10 cellular contexts compared by ENCODE assay signal in the genomic region with DNA sequence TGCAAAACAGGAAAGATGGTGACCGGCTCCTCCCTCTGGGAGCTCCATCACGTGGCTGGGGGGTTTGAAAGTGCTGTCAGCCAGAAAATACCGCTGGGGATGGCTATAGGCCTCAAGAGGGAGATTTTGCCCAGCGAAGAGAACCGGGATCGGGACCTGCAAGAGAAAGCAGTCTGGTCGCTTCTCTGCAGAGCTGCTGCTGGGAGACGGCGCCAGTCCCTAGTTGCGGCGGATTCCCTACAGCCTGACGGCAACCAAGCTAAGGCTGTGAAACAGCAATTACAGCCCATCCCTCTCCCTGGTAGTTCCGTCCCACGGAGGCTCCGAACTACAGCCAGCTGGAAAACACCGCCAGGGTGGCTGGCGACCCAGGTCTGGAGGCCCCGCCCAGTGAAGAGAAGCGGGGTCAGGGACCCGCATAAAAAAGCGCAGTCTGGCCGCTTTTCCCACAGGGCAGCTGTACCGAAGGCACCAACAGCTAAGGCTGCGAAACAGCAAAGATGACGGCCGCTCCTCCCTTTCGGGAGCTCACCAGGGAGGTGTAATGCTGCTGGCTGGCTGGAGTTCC.
DNase-seq lines count a peak whose midpoint lies in the region; ATAC-seq, FAIRE-seq and TF ChIP-seq lines count a peak whose summit lies in the region.
"Had no signal": no experiment of that assay in that cellular context is flagged by ENCODE, and none has a peak within 500 bp of the region (broad histone marks: within the 10 kb centered on the region; RNA-seq: fewer than 3 reads in every experiment).

No MANE protein-coding gene starts in this region.

- peak overlapping the region; percentile 58 for H3K4me3 Mint-ChIP-seq in chondrocyte (ENCODE audit: unreplicated experiment)
- H3K4me3 Mint-ChIP-seq in CD8-positive, alpha-beta memory T cell: no peak overlapping the region
- H3K4me3 Mint-ChIP-seq: activated CD4-positive, alpha-beta T cell treated with anti-CD3 and anti-CD28 coated beads, Interleukin-2, amount 10 ng/mL, durations not matched to agents 24 days and 14 days had no signal

- no peaks in the 10 kb centered on the region for H3K36me3 Mint-ChIP-seq in chondrocyte (ENCODE audit: low read depth)
- no peaks in the 10 kb centered on the region for H3K36me3 Mint-ChIP-seq in CD8-positive, alpha-beta memory T cell

- H3K36me3 ChIP-seq in stomach smooth muscle (ENCODE audit: control insufficient read depth in 2 of 2, insufficient read depth in 2 of 2, low read length in 2 of 2): no peaks in the 10 kb centered on the region
- H3K36me3 ChIP-seq in HAP-1 (replicated peaks): no peaks in the 10 kb centered on the region
- H3K36me3 ChIP-seq in CD8-positive, alpha-beta memory T cell (ENCODE audit: insufficient read depth, low read length): no peaks in the 10 kb centered on the region

- H3K27me3 ChIP-seq in stomach smooth muscle (ENCODE audit: control insufficient read depth in 1 of 2, insufficient read depth in 2 of 2, low read length in 2 of 2) (no peaks in the 10 kb centered on the region), HAP-1 (ENCODE audit: low read depth) (peaks cover 4% of the 10 kb centered on the region)
- H3K27me3 ChIP-seq in CD8-positive, alpha-beta memory T cell (ENCODE audit: insufficient read depth, low read length, poor library complexity, severe bottlenecking): no peaks in the 10 kb centered on the region

- no peak for TF ChIP-seq CTCF in chondrocyte (IDR thresholded peaks at IDR 0.05)

- H3K9me3 Mint-ChIP-seq in chondrocyte (ENCODE audit: low read depth): no peaks in the 10 kb centered on the region
- H3K9me3 Mint-ChIP-seq in CD8-positive, alpha-beta memory T cell: peaks cover 0 to 4% (median 2%) of the 10 kb centered on the region in 5 donors

- H3K4me1 ChIP-seq in stomach smooth muscle (ENCODE audit: control insufficient read depth, insufficient read depth, low read length): no peaks in the 10 kb centered on the region
- no peaks in the 10 kb centered on the region for H3K4me1 ChIP-seq in HAP-1
- H3K4me1 ChIP-seq in CD8-positive, alpha-beta memory T cell (ENCODE audit: insufficient read depth, low read length): no peaks in the 10 kb centered on the region

- POLR2A ChIA-PET in CD8-positive, alpha-beta memory T cell (lab: Charles Lee): no interaction called here

- peak; percentile 72 for DNase-seq in chondrocyte (ENCODE audit: low spot score)
- DNase-seq in left kidney (ENCODE audit: low read depth, low spot score): peak; percentile 67
- no peak for DNase-seq in HAP-1 (ENCODE audit: low spot score in 2 of 2)
- no peak for DNase-seq in CD8-positive, alpha-beta memory T cell
- DNase-seq in HTR-8/SVneo (ENCODE audit: insufficient read length, low spot score): no peak
- DNase-seq: activated CD4-positive, alpha-beta T cell treated with anti-CD3 and anti-CD28 coated beads, Interleukin-2, amount 10 ng/mL, durations not matched to agents 24 days and 14 days had no signal

- H3K27me3 Mint-ChIP-seq in chondrocyte (ENCODE audit: low read depth): peaks cover 16% of the 10 kb centered on the region
- peaks cover 4 to 10% of the 10 kb centered on the region in 2 donors for H3K27me3 Mint-ChIP-seq in CD8-positive, alpha-beta memory T cell
- H3K27me3 Mint-ChIP-seq: activated CD4-positive, alpha-beta T cell treated with anti-CD3 and anti-CD28 coated beads, Interleukin-2, amount 10 ng/mL, durations not matched to agents 24 days and 14 days had no signal

- H3K27ac ChIP-seq in stomach smooth muscle (ENCODE audit: low read length): no peak overlapping the region
- H3K27ac ChIP-seq in CD8-positive, alpha-beta memory T cell (ENCODE audit: low read depth, low read length): no peak overlapping the region

- FAIRE-seq in HTR-8/SVneo (lab: Jason Lieb, UNC): no peak

- no peaks in the 10 kb centered on the region for H3K4me1 Mint-ChIP-seq in chondrocyte (ENCODE audit: low read depth)
- no peaks in the 10 kb centered on the region for H3K4me1 Mint-ChIP-seq in CD8-positive, alpha-beta memory T cell
- H3K4me1 Mint-ChIP-seq: activated CD4-positive, alpha-beta T cell treated with anti-CD3 and anti-CD28 coated beads, Interleukin-2, amount 10 ng/mL, durations not matched to agents 24 days and 14 days had no signal

- H3K4me3 ChIP-seq in stomach smooth muscle (ENCODE audit: low read length in 2 of 2) (peak overlapping the region; percentile 41 to 62), HAP-1 (no peak overlapping the region)
- H3K4me3 ChIP-seq in CD8-positive, alpha-beta memory T cell (ENCODE audit: low read length): no peak overlapping the region

- ATAC-seq in HG03432 (IDR thresholded peaks at IDR 0.05; ENCODE audit: unreplicated experiment) (peak; percentile 46), HG03025 (IDR thresholded peaks at IDR 0.05; ENCODE audit: low FRiP score, unreplicated experiment) (no peak)
- ATAC-seq: Panc1 had no signal

- H3K9me3 ChIP-seq in stomach smooth muscle (ENCODE audit: control insufficient read depth in 2 of 2, low read length in 2 of 2): no peaks in the 10 kb centered on the region
- H3K9me3 ChIP-seq in HAP-1: no peaks in the 10 kb centered on the region
- H3K9me3 ChIP-seq in CD8-positive, alpha-beta memory T cell (ENCODE audit: low read length): no peaks in the 10 kb centered on the region

- CTCF ChIA-PET in CD8-positive, alpha-beta memory T cell (lab: Charles Lee): no interaction called here

- H3K27ac Mint-ChIP-seq in chondrocyte (ENCODE audit: unreplicated experiment): no peak overlapping the region
- no peak overlapping the region for H3K27ac Mint-ChIP-seq in CD8-positive, alpha-beta memory T cell
- H3K27ac Mint-ChIP-seq: activated CD4-positive, alpha-beta T cell treated with anti-CD3 and anti-CD28 coated beads, Interleukin-2, amount 10 ng/mL, durations not matched to agents 24 days and 14 days had no signal

- in situ Hi-C loops in HAP-1 (cut with MboI; ENCODE audit: low sequenced_read_pairs): no loop called here

- no peak overlapping the region for H3K9ac ChIP-seq in stomach smooth muscle (ENCODE audit: low read length in 2 of 2)

Comparison
In these comparisons a context has a peak if more than half of its experiments do, and no peak if none do; other contexts are left out.
1. DNase-seq: peak in chondrocyte (single experiment) and left kidney (single experiment); none in HAP-1 (0 of 2), CD8-positive, alpha-beta memory T cell (0 of 5) and HTR-8/SVneo (single experiment).
2. H3K4me3 ChIP-seq: peak in stomach smooth muscle (2 of 2); none in HAP-1 (single experiment) and CD8-positive, alpha-beta memory T cell (single experiment).